In the genomic region with DNA sequence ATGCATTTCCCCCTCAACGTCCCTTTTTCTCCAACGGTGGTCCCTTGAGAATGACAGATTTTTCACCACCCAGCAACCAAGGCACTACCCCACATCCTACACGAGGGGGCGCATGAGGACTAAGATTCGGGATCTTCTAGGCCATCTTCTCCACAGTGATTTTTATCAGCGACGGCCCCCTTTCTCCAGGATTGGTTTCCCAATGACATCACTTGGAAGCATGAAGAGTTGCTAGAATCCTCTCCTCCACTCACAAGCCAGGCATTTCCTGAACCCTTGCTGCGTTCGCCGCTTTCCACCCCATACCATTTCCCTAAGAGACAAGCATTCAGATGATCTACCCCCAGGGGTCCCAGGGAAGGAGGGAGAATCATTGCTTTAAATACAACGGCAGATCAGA, we compare ENCODE assay signal across 8 cellular contexts.
DNase-seq lines count a peak whose midpoint lies in the region; ATAC-seq, FAIRE-seq and TF ChIP-seq lines count a peak whose summit lies in the region.

No MANE protein-coding gene starts in this region.

- H3K79me2 ChIP-seq in astrocyte (ENCODE audit: insufficient read depth, low read length): no peaks in the 10 kb centered on the region

- ATAC-seq in GM21786 (IDR thresholded peaks at IDR 0.05; ENCODE audit: unreplicated experiment): peak; percentile 63

- H3K36me3 ChIP-seq in astrocyte (ENCODE audit: insufficient read depth, low read length) (no peaks in the 10 kb centered on the region), skeletal muscle satellite cell (ENCODE audit: insufficient read depth, low read length) (no peaks in the 10 kb centered on the region)

- peak overlapping the region; percentile 54 for H3K4me3 Mint-ChIP-seq in astrocyte (ENCODE audit: unreplicated experiment)

- H3K27ac Mint-ChIP-seq in astrocyte (ENCODE audit: unreplicated experiment): peak overlapping the region; percentile 96

- H3K27me3 ChIP-seq in astrocyte (ENCODE audit: insufficient read depth, low read length): no peaks in the 10 kb centered on the region
- no peaks in the 10 kb centered on the region for H3K27me3 ChIP-seq in skeletal muscle satellite cell (ENCODE audit: control insufficient read depth, insufficient read depth, low read length)

- peak overlapping the region; percentile 80 for H3K9ac ChIP-seq in astrocyte (ENCODE audit: low read length)
- peak overlapping the region; percentile 68 for H3K9ac ChIP-seq in skeletal muscle satellite cell (ENCODE audit: low read depth, low read length)

- H2AFZ ChIP-seq in astrocyte (ENCODE audit: low read depth, low read length): peak overlapping the region; percentile 39

- FAIRE-seq in astrocyte (lab: Jason Lieb, UNC): peak; percentile 98

- peak overlapping the region; percentile 40 for H3K4me3 ChIP-seq in astrocyte (ENCODE audit: insufficient read depth, low read depth, low read length)
- peak overlapping the region; percentile 48 for H3K4me3 ChIP-seq in skeletal muscle satellite cell (ENCODE audit: low read length)

- H4K20me1 ChIP-seq in astrocyte (ENCODE audit: insufficient read depth, low read length): no peaks in the 10 kb centered on the region

- H3K9me3 ChIP-seq in astrocyte (ENCODE audit: insufficient read depth, low read depth, low read length) (no peaks in the 10 kb centered on the region), skeletal muscle satellite cell (replicated peaks; ENCODE audit: low read length) (no peaks in the 10 kb centered on the region)

- H3K9me3 Mint-ChIP-seq in astrocyte (ENCODE audit: unreplicated experiment): no peaks in the 10 kb centered on the region

- peaks cover 25% of the 10 kb centered on the region for H3K4me1 Mint-ChIP-seq in astrocyte (ENCODE audit: low read depth, unreplicated experiment)

- H3K4me1 ChIP-seq in astrocyte (ENCODE audit: insufficient read depth, low read length) (peaks cover 28% of the 10 kb centered on the region), skeletal muscle satellite cell (ENCODE audit: control insufficient read depth, insufficient read depth, low read length) (peaks cover 37% of the 10 kb centered on the region)

- DNase-seq in DMS53 (lab: John Stamatoyannopoulos, UW): peak; percentile 72
- DNase-seq in NAMALWA (ENCODE audit: low spot score): peak; percentile 77
- DNase-seq in T-helper 22 cell (ENCODE audit: low read depth): peak; percentile 26
- peak; percentile 89 for DNase-seq in astrocyte (ENCODE audit: low read depth)
- peak; percentile 59 for DNase-seq in iPS DF 19.7 (ENCODE audit: low read depth, low spot score)
- DNase-seq in GDM1 (lab: John Stamatoyannopoulos, UW): no peak

- H3K4me2 ChIP-seq in astrocyte (ENCODE audit: low read length) (peak overlapping the region; percentile 81), skeletal muscle satellite cell (ENCODE audit: low read length) (peak overlapping the region; percentile 76)

- peak; percentile 97 for TF ChIP-seq CTCF in astrocyte (IDR thresholded peaks at IDR 0.05; ENCODE audit: insufficient read depth, low read depth, low read length)

- peak overlapping the region; percentile 93 for H3K27ac ChIP-seq in astrocyte (ENCODE audit: low read depth, low read length)

- no peaks in the 10 kb centered on the region for H3K36me3 Mint-ChIP-seq in astrocyte (ENCODE audit: low read depth, unreplicated experiment)

- H3K27me3 Mint-ChIP-seq in astrocyte (ENCODE audit: low read depth, unreplicated experiment): no peaks in the 10 kb centered on the region
